In the genomic region with DNA sequence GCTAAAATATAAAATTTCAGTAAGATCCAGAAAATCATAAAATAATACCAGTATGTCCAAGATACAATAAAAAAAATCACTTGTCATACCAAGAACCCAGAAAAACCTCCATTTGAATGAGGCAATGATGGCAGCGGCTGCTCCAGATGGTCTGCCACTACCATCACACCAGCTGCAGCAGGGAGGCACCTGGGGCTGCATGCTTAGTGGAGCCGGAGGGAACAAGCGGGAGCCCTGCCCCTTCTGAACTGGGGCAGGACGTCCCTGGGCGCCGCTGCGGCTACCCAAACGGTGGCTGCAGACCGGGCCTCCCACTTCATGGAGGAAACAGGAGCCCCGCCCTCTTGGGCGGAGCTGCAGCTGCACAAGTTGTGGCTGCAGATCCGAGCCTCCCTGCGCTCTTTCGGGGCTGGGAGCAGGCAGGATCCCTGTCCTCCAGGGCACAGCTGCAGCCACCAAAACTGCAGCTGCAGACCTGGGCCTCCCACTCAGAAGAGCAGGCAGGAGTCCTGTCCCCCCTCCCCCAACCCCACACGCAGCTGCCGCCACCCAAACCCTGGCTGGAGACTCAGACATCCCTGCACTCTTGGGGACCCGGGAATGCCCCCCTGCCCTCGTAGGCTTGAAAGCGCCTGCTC, we compare ENCODE assay signal across 8 cellular contexts. TPM values are rescaled to one million over a fixed set of nuclear protein-coding genes. Genes with fewer than 3 reads are reported as not detected.
DNase-seq lines count a peak whose midpoint lies in the region; ATAC-seq, FAIRE-seq and TF ChIP-seq lines count a peak whose summit lies in the region.

No MANE protein-coding gene starts in this region.

- peak overlapping the region; percentile 46 for H3K4me2 ChIP-seq in endothelial cell of umbilical vein (ENCODE audit: insufficient read depth, low read length)

- peak overlapping the region; percentile 12 for H3K27ac Mint-ChIP-seq in stimulated activated effector memory CD8-positive, alpha-beta T cell treated with anti-CD3 and anti-CD28 coated beads, Interleukin-12 subunit alpha, Interleukin-12 subunit beta, amount 100 ng/mL, for 72 hours

- CTCF ChIA-PET in endothelial cell of umbilical vein (lab: Charles Lee) = interaction anchor here (1.5 to 1.8 kb wide), 2 partner anchors 120 to 177 kb away, joined by 3 to 4 read pairs; no protein-coding TSS in a partner anchor

- H3K9ac ChIP-seq in endothelial cell of umbilical vein (replicated peaks; ENCODE audit: extremely low read depth, insufficient read depth, low read length) (no peak overlapping the region), muscle layer of colon (ENCODE audit: low read length) (no peak overlapping the region)

- POLR2A ChIA-PET in endothelial cell of umbilical vein (lab: Charles Lee) = interaction anchor here (0.6 kb wide), 1 partner anchor 82 kb away, joined by 5 read pairs; no protein-coding TSS in a partner anchor

- no peaks in the 10 kb centered on the region for H3K9me3 Mint-ChIP-seq in stimulated activated effector memory CD8-positive, alpha-beta T cell treated with anti-CD3 and anti-CD28 coated beads, Interleukin-12 subunit alpha, Interleukin-12 subunit beta, amount 100 ng/mL, for 72 hours

- dilution Hi-C loops in endothelial cell of umbilical vein (cut with MboI; ENCODE audit: extremely low pct_ligation_motif_present, low sequenced_read_pairs) = no loop called here

- H4K20me1 ChIP-seq in endothelial cell of umbilical vein (replicated peaks; ENCODE audit: control insufficient read depth, extremely low read depth, insufficient read depth, low read length) = no peaks in the 10 kb centered on the region

- H2AFZ ChIP-seq in ACC112 (ENCODE audit: low read length, unreplicated experiment) (no peak overlapping the region), endothelial cell of umbilical vein (ENCODE audit: low read depth, low read length) (peak overlapping the region; percentile 66)

- H3K27ac ChIP-seq in ACC112 (ENCODE audit: low read depth, low read length) (no peak overlapping the region), endothelial cell of umbilical vein (ENCODE audit: insufficient read depth, low read depth, low read length) (no peak overlapping the region), muscle layer of colon (ENCODE audit: low read depth, low read length) (no peak overlapping the region)

- FAIRE-seq in endothelial cell of umbilical vein (lab: Jason Lieb, UNC) = no peak

- H3K9me3 ChIP-seq in endothelial cell of umbilical vein (replicated peaks; ENCODE audit: control insufficient read depth, insufficient read depth, low read length) = no peaks in the 10 kb centered on the region
- H3K9me3 ChIP-seq in muscle layer of colon (ENCODE audit: low read length) = no peaks in the 10 kb centered on the region

- peak; percentile 72 to 87 for DNase-seq in NCI-H526 (lab: John Stamatoyannopoulos, UW)
- peak; percentile 25 to 47 for DNase-seq in activated CD8-positive, alpha-beta memory T cell treated with anti-CD3 and anti-CD28 coated beads for 1 hour (ENCODE audit: extremely low read depth in 1 of 2, low read depth in 1 of 2)
- no peak for DNase-seq in endothelial cell of umbilical vein (ENCODE audit: low read depth, low spot score)
- DNase-seq in stimulated activated effector memory CD8-positive, alpha-beta T cell treated with anti-CD3 and anti-CD28 coated beads, Interleukin-12 subunit alpha, Interleukin-12 subunit beta, amount 100 ng/mL, for 72 hours (ENCODE audit: low spot score in 2 of 2) = peak; percentile 29 to 76

- no peaks in the 10 kb centered on the region for H3K9me1 ChIP-seq in endothelial cell of umbilical vein (replicated peaks; ENCODE audit: control insufficient read depth, extremely low read depth, insufficient read depth, low read length)

- peaks cover 8% of the 10 kb centered on the region for H3K4me1 Mint-ChIP-seq in stimulated activated effector memory CD8-positive, alpha-beta T cell treated with anti-CD3 and anti-CD28 coated beads, Interleukin-12 subunit alpha, Interleukin-12 subunit beta, amount 100 ng/mL, for 72 hours

- H3K36me3 ChIP-seq in ACC112 (ENCODE audit: insufficient read depth, low read length) (no peaks in the 10 kb centered on the region), endothelial cell of umbilical vein (ENCODE audit: control insufficient read depth in 2 of 2, extremely low read depth in 1 of 2, insufficient read depth in 2 of 2, low read length in 2 of 2) (no peaks in the 10 kb centered on the region), muscle layer of colon (ENCODE audit: insufficient read depth, low read length) (no peaks in the 10 kb centered on the region)

- peak; percentile 88 for ATAC-seq in GM18873 (IDR thresholded peaks at IDR 0.05; ENCODE audit: low FRiP score, unreplicated experiment)
- peak; percentile 81 for ATAC-seq in HG03342 (IDR thresholded peaks at IDR 0.05; ENCODE audit: unreplicated experiment)
- ATAC-seq in stimulated activated effector memory CD8-positive, alpha-beta T cell treated with anti-CD3 and anti-CD28 coated beads, Interleukin-12 subunit alpha, Interleukin-12 subunit beta, amount 100 ng/mL, for 72 hours = peak; percentile 97

- H3K27me3 ChIP-seq in ACC112 (ENCODE audit: insufficient read depth, low read length) (peaks cover 11% of the 10 kb centered on the region; the same call in 1 of the 2 replicates), endothelial cell of umbilical vein (ENCODE audit: control insufficient read depth in 2 of 2, insufficient read depth in 2 of 2, low read length in 2 of 2) (peaks cover 6 to 9% of the 10 kb centered on the region in 2 experiments), muscle layer of colon (ENCODE audit: control insufficient read depth in 1 of 2, insufficient read depth in 2 of 2, low read length in 2 of 2) (no peaks in the 10 kb centered on the region)

- intact Hi-C loops in endothelial cell of umbilical vein (cut with micrococcal nuclease) = no loop called here

- peak overlapping the region; percentile 56 for H3K4me3 ChIP-seq in ACC112 (ENCODE audit: low read depth, low read length)
- no peak overlapping the region for H3K4me3 ChIP-seq in endothelial cell of umbilical vein (replicated peaks in 1 of 3; ENCODE audit: insufficient read depth in 1 of 3, low read depth in 1 of 3, low read length in 3 of 3)
- H3K4me3 ChIP-seq in muscle layer of colon (ENCODE audit: low read depth in 1 of 2, low read length in 2 of 2) = peak overlapping the region; percentile 59 to 62

- H3K4me3 Mint-ChIP-seq in stimulated activated effector memory CD8-positive, alpha-beta T cell treated with anti-CD3 and anti-CD28 coated beads, Interleukin-12 subunit alpha, Interleukin-12 subunit beta, amount 100 ng/mL, for 72 hours = peak overlapping the region; percentile 66

- TF ChIP-seq POLR2A in endothelial cell of umbilical vein (IDR thresholded peaks at IDR 0.05; ENCODE audit: low read depth, low read length) = no peak

- no peak for TF ChIP-seq CTCF in endothelial cell of umbilical vein (IDR thresholded peaks at IDR 0.05; ENCODE audit: extremely low read depth in 1 of 2, insufficient read depth in 1 of 2, low read depth in 1 of 2, low read length in 2 of 2)

- peaks cover 6% of the 10 kb centered on the region for H3K36me3 Mint-ChIP-seq in stimulated activated effector memory CD8-positive, alpha-beta T cell treated with anti-CD3 and anti-CD28 coated beads, Interleukin-12 subunit alpha, Interleukin-12 subunit beta, amount 100 ng/mL, for 72 hours

- no TSS peak for BruUV-seq in endothelial cell of umbilical vein (replicated peaks; lab: Mats Ljungman, UMichigan)

- no peaks in the 10 kb centered on the region for H3K4me1 ChIP-seq in ACC112 (ENCODE audit: control insufficient read depth, insufficient read depth, low read length, unreplicated experiment)
- H3K4me1 ChIP-seq in endothelial cell of umbilical vein (ENCODE audit: control insufficient read depth, extremely low read depth, insufficient read depth, low read length) = no peaks in the 10 kb centered on the region
- H3K4me1 ChIP-seq in muscle layer of colon (ENCODE audit: insufficient read depth, low read length) = peaks cover 5% of the 10 kb centered on the region

- H3K79me2 ChIP-seq in ACC112 (ENCODE audit: control insufficient read depth, insufficient read depth, low read length, unreplicated experiment) (no peaks in the 10 kb centered on the region), endothelial cell of umbilical vein (ENCODE audit: control insufficient read depth, insufficient read depth, low read length) (no peaks in the 10 kb centered on the region)

TF ChIP-seq in endothelial cell of umbilical vein, 7 proteins besides CTCF, POLR2A, EP300 and RAD21:
- TF ChIP-seq POLR2AphosphoS5 (IDR thresholded peaks at IDR 0.05; ENCODE audit: insufficient read depth, low read depth, low read length) (no peak), JUN (IDR thresholded peaks at IDR 0.05; ENCODE audit: borderline replicate concordance, insufficient read depth, insufficient read length, low read depth) (no peak), EZH2 (IDR thresholded peaks at IDR 0.05; ENCODE audit: borderline replicate concordance, low read depth, low read length, severe bottlenecking) (no peak), GATA2 (IDR thresholded peaks at IDR 0.05; ENCODE audit: insufficient read depth, insufficient read length, low read depth, low read length) (no peak)
- TF ChIP-seq, protein P1, sequence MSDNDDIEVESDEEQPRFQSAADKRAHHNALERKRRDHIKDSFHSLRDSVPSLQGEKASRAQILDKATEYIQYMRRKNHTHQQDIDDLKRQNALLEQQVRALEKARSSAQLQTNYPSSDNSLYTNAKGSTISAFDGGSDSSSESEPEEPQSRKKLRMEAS (IDR thresholded peaks at IDR 0.05; ENCODE audit: insufficient read depth, insufficient read length) = no peak

RNA-seq across cellular contexts. Expression of a gene that starts 36.1 kb away (rescaled TPM):
- not detected in 2 replicates for total RNA-seq in endothelial cell of umbilical vein
- not detected in 2 replicates for polyA plus RNA-seq in endothelial cell of umbilical vein
- not detected in 2 replicates for polyA plus RNA-seq in endothelial cell of umbilical vein (2011; cell fraction: cytosol; rRNA removed)
- not detected in 2 replicates for polyA plus RNA-seq in endothelial cell of umbilical vein (2011; cell fraction: nucleus; rRNA removed)
- polyA plus RNA-seq in endothelial cell of umbilical vein (2012) = not detected in 2 replicates
- polyA minus RNA-seq in endothelial cell of umbilical vein = not detected in 2 replicates
- polyA minus RNA-seq in endothelial cell of umbilical vein (2011; cell fraction: cytosol; rRNA and poly(A)+ RNA removed) = not detected
- polyA minus RNA-seq in endothelial cell of umbilical vein (2011; cell fraction: nucleus; rRNA and poly(A)+ RNA removed) = not detected in 2 replicates

Comparison
In these comparisons a context has a peak if more than half of its experiments do, and no peak if none do; other contexts are left out.
1. H3K4me3 ChIP-seq: peak in ACC112 (single experiment) and muscle layer of colon (2 of 2); none in endothelial cell of umbilical vein (0 of 3).
2. Peak in every context shown above with its lines, with median percentiles within 50 percentile points of each other: ATAC-seq.